In genomic region chr7:27130540-27131389, GRCh38 we compare ENCODE assay signal across 8 cellular contexts. TPM values are rescaled to one million over a fixed set of nuclear protein-coding genes. Genes with fewer than 3 reads are reported as not detected.
DNase-seq lines count a peak whose midpoint lies in the region; ATAC-seq, FAIRE-seq and TF ChIP-seq lines count a peak whose summit lies in the region.

HOXA4 (minus strand) TSS chr7:27130757; CDS start chr7:27130733, 24 bp downstream.

- H4K20me1 ChIP-seq in astrocyte (ENCODE audit: insufficient read depth, low read length) = no peaks in the 10 kb centered on the region
- H4K20me1 ChIP-seq in smooth muscle cell (ENCODE audit: low read depth) = no peaks in the 10 kb centered on the region

- H3K27me3 Mint-ChIP-seq in CD14-positive monocyte (ENCODE audit: low read depth in 3 of 3) (peaks cover 5 to 14% (median 5%) of the 10 kb centered on the region in 3 donors), astrocyte (ENCODE audit: low read depth, unreplicated experiment) (peaks cover 88% of the 10 kb centered on the region)

- peaks cover 0 to 2% of the 10 kb centered on the region in 2 donors for H3K36me3 Mint-ChIP-seq in CD14-positive monocyte
- no peaks in the 10 kb centered on the region for H3K36me3 Mint-ChIP-seq in astrocyte (ENCODE audit: low read depth, unreplicated experiment)

- TF ChIP-seq CTCF in CD14-positive monocyte (IDR thresholded peaks at IDR 0.05) (no peak), astrocyte (IDR thresholded peaks at IDR 0.05; ENCODE audit: insufficient read depth, low read depth, low read length) (no peak), smooth muscle cell (IDR thresholded peaks at IDR 0.05; ENCODE audit: borderline replicate concordance, insufficient read depth, poor library complexity, severe bottlenecking) (no peak)

- H3K9me3 ChIP-seq in astrocyte (ENCODE audit: insufficient read depth, low read depth, low read length) (no peaks in the 10 kb centered on the region), iPS-18a (ENCODE audit: control insufficient read depth, low read depth, low read length) (no peaks in the 10 kb centered on the region), smooth muscle cell (replicated peaks; ENCODE audit: low read depth) (no peaks in the 10 kb centered on the region)

- H3K4me2 ChIP-seq in astrocyte (ENCODE audit: low read length) (peak within 1 kb of the TSS; percentile 81), smooth muscle cell (peak within 1 kb of the TSS; percentile 88)

- H3K36me3 ChIP-seq in astrocyte (ENCODE audit: insufficient read depth, low read length) (no peaks in the 10 kb centered on the region), iPS-18a (ENCODE audit: control insufficient read depth, low read depth, low read length) (no peaks in the 10 kb centered on the region), smooth muscle cell (ENCODE audit: low read depth) (no peaks in the 10 kb centered on the region)

- TF ChIP-seq POLR2A in GM12891 (IDR thresholded peaks at IDR 0.05; ENCODE audit: low read depth, low read length) = no peak

- no peak for FAIRE-seq in astrocyte (lab: Jason Lieb, UNC)
- FAIRE-seq in GM12891 (lab: Jason Lieb, UNC) = no peak

- H3K4me1 ChIP-seq in astrocyte (ENCODE audit: insufficient read depth, low read length) (peaks cover under 1% of the 10 kb centered on the region), iPS-18a (ENCODE audit: control insufficient read depth, low read depth, low read length) (peaks cover 5% of the 10 kb centered on the region), smooth muscle cell (ENCODE audit: low read depth) (peaks cover 7% of the 10 kb centered on the region)

- under 1% methylated on average over 29 of the region's 67 CpGs for WGBS in smooth muscle cell (ENCODE audit: low lambda C conversion rate)

- H3K79me2 ChIP-seq in astrocyte (ENCODE audit: insufficient read depth, low read length) (no peaks in the 10 kb centered on the region), smooth muscle cell (ENCODE audit: low read depth) (no peaks in the 10 kb centered on the region)

- H3K27ac ChIP-seq in astrocyte (ENCODE audit: low read depth, low read length) (peak within 1 kb of the TSS; percentile 38), iPS-18a (ENCODE audit: low read length) (no peak within 1 kb of the TSS), smooth muscle cell (ENCODE audit: low read depth) (no peak within 1 kb of the TSS)

- H3K4me1 Mint-ChIP-seq in CD14-positive monocyte (peaks cover 26% of the 10 kb centered on the region), astrocyte (ENCODE audit: low read depth, unreplicated experiment) (no peaks in the 10 kb centered on the region)

- peak within 1 kb of the TSS; percentile 82 for H3K4me3 Mint-ChIP-seq in CD14-positive monocyte
- no peak within 1 kb of the TSS for H3K4me3 Mint-ChIP-seq in astrocyte (ENCODE audit: unreplicated experiment)

- intact Hi-C loops in CD14-positive monocyte (cut with micrococcal nuclease) = no loop called here

- H3K27ac Mint-ChIP-seq in CD14-positive monocyte (peak within 1 kb of the TSS in 6 of 7 donors; percentile 45 to 91 (median 85)), astrocyte (ENCODE audit: unreplicated experiment) (no peak within 1 kb of the TSS)

- H3K27me3 ChIP-seq in astrocyte (ENCODE audit: insufficient read depth, low read length) (peaks cover 71% of the 10 kb centered on the region), iPS-18a (ENCODE audit: control insufficient read depth, insufficient read depth, low read length) (peaks cover 100% of the 10 kb centered on the region), smooth muscle cell (ENCODE audit: low read depth) (peaks cover 100% of the 10 kb centered on the region)

- no peak for ATAC-seq in GM18873 (IDR thresholded peaks at IDR 0.05; ENCODE audit: low FRiP score, unreplicated experiment)

- H3K9me3 Mint-ChIP-seq in CD14-positive monocyte (peaks cover 0 to 9% (median 0%) of the 10 kb centered on the region in 7 donors), astrocyte (ENCODE audit: unreplicated experiment) (peaks cover 27% of the 10 kb centered on the region)

- peak; percentile 70 for DNase-seq in CD14-positive monocyte (ENCODE audit: low spot score)
- DNase-seq in HT-29 (ENCODE audit: low spot score) = peak; percentile 83
- peak; percentile 48 to 86 (median 57) for DNase-seq in T-helper 2 cell
- DNase-seq in astrocyte (ENCODE audit: low read depth) = peak; percentile 63
- DNase-seq in smooth muscle cell (lab: John Stamatoyannopoulos, UW; ENCODE audit: unreplicated experiment) = no peak
- no peak for DNase-seq in GM12891 (ENCODE audit: insufficient read length, low spot score)

- no peaks in the 10 kb centered on the region for H3F3A ChIP-seq in smooth muscle cell (ENCODE audit: low read depth)

- H3K4me3 ChIP-seq in astrocyte (ENCODE audit: insufficient read depth, low read depth, low read length) (peak within 1 kb of the TSS; percentile 46), iPS-18a (ENCODE audit: low read length) (peak within 1 kb of the TSS; percentile 48), smooth muscle cell (peak within 1 kb of the TSS; percentile 60)

- H2AFZ ChIP-seq in astrocyte (ENCODE audit: low read depth, low read length) (peak within 1 kb of the TSS; percentile 81), smooth muscle cell (ENCODE audit: low read depth) (peak within 1 kb of the TSS; percentile 94)

- H3K9ac ChIP-seq in astrocyte (ENCODE audit: low read length) (peak within 1 kb of the TSS; percentile 55), iPS-18a (ENCODE audit: low read length) (no peak within 1 kb of the TSS), smooth muscle cell (ENCODE audit: low read depth) (no peak within 1 kb of the TSS)

TF ChIP-seq in GM12891, 5 proteins besides CTCF, POLR2A, EP300 and RAD21:
- no peak for TF ChIP-seq SPI1 (IDR thresholded peaks at IDR 0.05; ENCODE audit: low read depth, low read length)

RNA-seq across cellular contexts. Expression of gene HOXA4, which starts in this region (rescaled TPM):
- polyA plus RNA-seq in CD14-positive monocyte (not detected), smooth muscle cell (0.22 TPM in 1 of 2 replicates, not detected in the other)
- 2.2 and 3.7 TPM in 2 replicates for total RNA-seq in HT-29 (2014; rRNA removed; shearing (Covaris generic))
- total RNA-seq in astrocyte (not detected in 2 replicates), smooth muscle cell (1.4 TPM in 1 of 2 replicates, not detected in the other)
- not detected for polyA plus RNA-seq in GM12891 (2012; ENCODE audit: low read depth, missing spikeins)

Comparison
In these comparisons a context has a peak if more than half of its experiments do, and no peak if none do; other contexts are left out.
1. Peak in DNase-seq in CD14-positive monocyte; RNA of the gene not detected or under 1 TPM.
2. Peak in DNase-seq, H3K4me3 ChIP-seq, H3K27ac ChIP-seq, H3K9ac ChIP-seq and H3K4me2 ChIP-seq in astrocyte; RNA of the gene not detected or under 1 TPM.
3. DNase-seq: peak in HT-29 (single experiment) and T-helper 2 cell (5 of 5); none in smooth muscle cell (single experiment) and GM12891 (single experiment).
4. Peak in every context shown above with its lines, with median percentiles within 50 percentile points of each other: H3K4me3 ChIP-seq.